ENCODE assay signal across 8 cellular contexts in genomic region chr14:54488646-54489317, GRCh38. TPM values are rescaled to one million over a fixed set of nuclear protein-coding genes. Genes with fewer than 3 reads are reported as not detected.
DNase-seq lines count a peak whose midpoint lies in the region; ATAC-seq and TF ChIP-seq lines count a peak whose summit lies in the region.

Gene GMFB (minus strand): TSS chr14:54488980. CDS start chr14:54488927, 53 bp downstream.

- H3K27ac ChIP-seq in SK-N-MC (peak within 1 kb of the TSS; percentile 92), temporal lobe (ENCODE audit: low read depth, low read length) (peak within 1 kb of the TSS; percentile 88)

- peak; percentile 92 for ATAC-seq in HG02571 (IDR thresholded peaks at IDR 0.05; ENCODE audit: unreplicated experiment)

- peak within 1 kb of the TSS; percentile 88 for H3K27ac Mint-ChIP-seq in activated naive CD4-positive, alpha-beta T cell treated with anti-CD3 and anti-CD28 coated beads, Interleukin-2, amount 10 ng/mL, durations not matched to agents 7 days and 5 days

- H3K27me3 Mint-ChIP-seq in activated naive CD4-positive, alpha-beta T cell treated with anti-CD3 and anti-CD28 coated beads, Interleukin-2, amount 10 ng/mL, durations not matched to agents 7 days and 5 days: peaks cover 20% of the 10 kb centered on the region

- peaks cover 14% of the 10 kb centered on the region for H3K36me3 Mint-ChIP-seq in activated naive CD4-positive, alpha-beta T cell treated with anti-CD3 and anti-CD28 coated beads, Interleukin-2, amount 10 ng/mL, durations not matched to agents 7 days and 5 days

- peaks cover 60% of the 10 kb centered on the region for H3K4me1 Mint-ChIP-seq in activated naive CD4-positive, alpha-beta T cell treated with anti-CD3 and anti-CD28 coated beads, Interleukin-2, amount 10 ng/mL, durations not matched to agents 7 days and 5 days

- H3K36me3 ChIP-seq in SK-N-MC (ENCODE audit: insufficient read depth, low read length): peaks cover 17% of the 10 kb centered on the region

- CTCF ChIA-PET in GM10248 (lab: Yijun Ruan, JAX): interaction anchor here (1.0 to 5.9 kb wide), 7 partner anchors 19 to 414 kb away, joined by 3 to 30 read pairs (median 4); partner anchors contain the start of genes CDKN3, CGRRF1 and GCH1
- CTCF ChIA-PET in activated naive CD4-positive, alpha-beta T cell treated with anti-CD3 and anti-CD28 coated beads, Interleukin-2, amount 10 ng/mL, durations not matched to agents 7 days and 5 days (lab: Charles Lee): no interaction called here

- POLR2A ChIA-PET in GM10248 (lab: Yijun Ruan, JAX): interaction anchor here (0.7 kb wide), 2 partner anchors 17 to 433 kb away, joined by 3 read pairs; no protein-coding TSS in a partner anchor

- H3K4me3 ChIP-seq in NB4 (ENCODE audit: low read depth, low read length) (peak within 1 kb of the TSS; percentile 86), SK-N-MC (peak within 1 kb of the TSS; percentile 98)

- H3K4me3 Mint-ChIP-seq in activated naive CD4-positive, alpha-beta T cell treated with anti-CD3 and anti-CD28 coated beads, Interleukin-2, amount 10 ng/mL, durations not matched to agents 7 days and 5 days: peak within 1 kb of the TSS; percentile 81

- peak; percentile 25 for TF ChIP-seq CTCF in GM10248 (IDR thresholded peaks at IDR 0.05; ENCODE audit: control extremely low read depth, extremely low read depth, low read depth, missing control alignments)
- TF ChIP-seq CTCF in NB4 (IDR thresholded peaks at IDR 0.05; ENCODE audit: low read depth, low read length): peak; percentile 33

- H3K9ac ChIP-seq in SK-N-MC (ENCODE audit: insufficient read length): peak within 1 kb of the TSS; percentile 97

- H3K9me3 ChIP-seq in SK-N-MC (ENCODE audit: low read depth, low read length): no peaks in the 10 kb centered on the region

- peak; percentile 55 for TF ChIP-seq POLR2A in NB4 (IDR thresholded peaks at IDR 0.05; ENCODE audit: extremely low read depth, insufficient read length)

- peak; percentile 93 for DNase-seq in GM10248 (ENCODE audit: extremely low spot score)
- DNase-seq in NB4 (ENCODE audit: low read depth): peak; percentile 92
- DNase-seq in SK-N-MC (ENCODE audit: low read depth, low spot score): no peak
- DNase-seq in activated naive CD4-positive, alpha-beta T cell treated with anti-CD3 and anti-CD28 coated beads, Interleukin-2, amount 10 ng/mL, durations not matched to agents 7 days and 5 days: peak; percentile 92
- peak; percentile 92 for DNase-seq in germinal center (ENCODE audit: low spot score)
- peak; percentile 86 for DNase-seq in occipital lobe (lab: John Stamatoyannopoulos, UW)

- no peaks in the 10 kb centered on the region for H3K9me3 Mint-ChIP-seq in activated naive CD4-positive, alpha-beta T cell treated with anti-CD3 and anti-CD28 coated beads, Interleukin-2, amount 10 ng/mL, durations not matched to agents 7 days and 5 days

RNA-seq across cellular contexts. Expression of gene GMFB, which starts in this region (rescaled TPM):
- 257 TPM for total RNA-seq in occipital lobe
- total RNA-seq in temporal lobe: 180 TPM
